In the genomic region with DNA sequence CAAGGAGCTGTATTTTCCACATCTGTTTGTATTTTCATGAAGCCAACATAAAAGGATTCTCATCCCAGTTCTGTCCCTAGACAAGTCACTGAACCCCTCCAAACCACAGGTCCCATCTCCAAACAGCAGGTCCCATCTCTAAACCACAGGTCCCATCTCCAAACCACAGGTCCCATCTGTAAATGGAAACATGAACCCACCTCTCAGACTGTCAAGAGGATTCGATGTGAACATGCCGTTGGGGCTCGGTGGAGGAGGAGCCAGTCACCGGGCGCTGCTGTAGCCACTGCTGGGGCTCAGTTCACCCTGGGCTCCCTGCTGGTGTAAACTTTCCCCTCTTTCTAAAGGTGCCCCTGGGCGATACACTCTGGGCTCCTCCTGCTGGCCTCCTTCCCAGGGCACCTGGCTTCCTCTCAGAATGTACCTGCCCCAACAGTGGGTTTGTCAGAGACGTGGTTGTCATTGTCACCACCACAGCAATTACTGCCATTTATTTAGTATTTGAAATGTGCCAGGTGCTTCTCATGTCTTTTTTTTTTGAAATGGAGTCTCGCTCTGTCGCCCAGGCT, we compare ENCODE assay signal across 1 cellular context.
TF ChIP-seq lines count a peak whose summit lies in the region.

No MANE protein-coding gene starts in this region.

TF ChIP-seq in HepG2, 621 proteins besides CTCF, POLR2A, EP300 and RAD21:
- TF ChIP-seq, protein P1, sequence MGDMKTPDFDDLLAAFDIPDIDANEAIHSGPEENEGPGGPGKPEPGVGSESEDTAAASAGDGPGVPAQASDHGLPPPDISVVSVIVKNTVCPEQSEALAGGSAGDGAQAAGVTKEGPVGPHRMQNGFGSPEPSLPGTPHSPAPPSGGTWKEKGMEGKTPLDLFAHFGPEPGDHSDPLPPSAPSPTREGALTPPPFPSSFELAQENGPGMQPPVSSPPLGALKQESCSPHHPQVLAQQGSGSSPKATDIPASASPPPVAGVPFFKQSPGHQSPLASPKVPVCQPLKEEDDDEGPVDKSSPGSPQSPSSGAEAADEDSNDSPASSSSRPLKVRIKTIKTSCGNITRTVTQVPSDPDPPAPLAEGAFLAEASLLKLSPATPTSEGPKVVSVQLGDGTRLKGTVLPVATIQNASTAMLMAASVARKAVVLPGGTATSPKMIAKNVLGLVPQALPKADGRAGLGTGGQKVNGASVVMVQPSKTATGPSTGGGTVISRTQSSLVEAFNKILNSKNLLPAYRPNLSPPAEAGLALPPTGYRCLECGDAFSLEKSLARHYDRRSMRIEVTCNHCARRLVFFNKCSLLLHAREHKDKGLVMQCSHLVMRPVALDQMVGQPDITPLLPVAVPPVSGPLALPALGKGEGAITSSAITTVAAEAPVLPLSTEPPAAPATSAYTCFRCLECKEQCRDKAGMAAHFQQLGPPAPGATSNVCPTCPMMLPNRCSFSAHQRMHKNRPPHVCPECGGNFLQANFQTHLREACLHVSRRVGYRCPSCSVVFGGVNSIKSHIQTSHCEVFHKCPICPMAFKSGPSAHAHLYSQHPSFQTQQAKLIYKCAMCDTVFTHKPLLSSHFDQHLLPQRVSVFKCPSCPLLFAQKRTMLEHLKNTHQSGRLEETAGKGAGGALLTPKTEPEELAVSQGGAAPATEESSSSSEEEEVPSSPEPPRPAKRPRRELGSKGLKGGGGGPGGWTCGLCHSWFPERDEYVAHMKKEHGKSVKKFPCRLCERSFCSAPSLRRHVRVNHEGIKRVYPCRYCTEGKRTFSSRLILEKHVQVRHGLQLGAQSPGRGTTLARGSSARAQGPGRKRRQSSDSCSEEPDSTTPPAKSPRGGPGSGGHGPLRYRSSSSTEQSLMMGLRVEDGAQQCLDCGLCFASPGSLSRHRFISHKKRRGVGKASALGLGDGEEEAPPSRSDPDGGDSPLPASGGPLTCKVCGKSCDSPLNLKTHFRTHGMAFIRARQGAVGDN (CRISPR knock-in tag; IDR thresholded peaks at IDR 0.05), result no peak
- TF ChIP-seq MIER2 (CRISPR knock-in tag; IDR thresholded peaks at IDR 0.05) (no peak), ZNF30 (CRISPR knock-in tag; IDR thresholded peaks at IDR 0.05) (no peak), CHD2 (IDR thresholded peaks at IDR 0.05; ENCODE audit: low read depth, low read length) (no peak), TOE1 (CRISPR knock-in tag; IDR thresholded peaks at IDR 0.05) (no peak), ATF1 (CRISPR knock-in tag; IDR thresholded peaks at IDR 0.05) (no peak), ZFYVE20 (CRISPR knock-in tag; IDR thresholded peaks at IDR 0.05; ENCODE audit: borderline replicate concordance, low read depth) (no peak), STAG1 (CRISPR knock-in tag; IDR thresholded peaks at IDR 0.05) (no peak), SNAPC4 (CRISPR knock-in tag; IDR thresholded peaks at IDR 0.05) (no peak), RFX1 (IDR thresholded peaks at IDR 0.05) (no peak), MEIS2 (CRISPR knock-in tag; IDR thresholded peaks at IDR 0.05) (no peak), ZNF557 (CRISPR knock-in tag; IDR thresholded peaks at IDR 0.05) (no peak), ZNF441 (CRISPR knock-in tag; IDR thresholded peaks at IDR 0.05; ENCODE audit: borderline replicate concordance) (no peak), TP53 (CRISPR knock-in tag; conservative IDR thresholded peaks at IDR 0.05) (no peak)
- TF ChIP-seq, protein P2, sequence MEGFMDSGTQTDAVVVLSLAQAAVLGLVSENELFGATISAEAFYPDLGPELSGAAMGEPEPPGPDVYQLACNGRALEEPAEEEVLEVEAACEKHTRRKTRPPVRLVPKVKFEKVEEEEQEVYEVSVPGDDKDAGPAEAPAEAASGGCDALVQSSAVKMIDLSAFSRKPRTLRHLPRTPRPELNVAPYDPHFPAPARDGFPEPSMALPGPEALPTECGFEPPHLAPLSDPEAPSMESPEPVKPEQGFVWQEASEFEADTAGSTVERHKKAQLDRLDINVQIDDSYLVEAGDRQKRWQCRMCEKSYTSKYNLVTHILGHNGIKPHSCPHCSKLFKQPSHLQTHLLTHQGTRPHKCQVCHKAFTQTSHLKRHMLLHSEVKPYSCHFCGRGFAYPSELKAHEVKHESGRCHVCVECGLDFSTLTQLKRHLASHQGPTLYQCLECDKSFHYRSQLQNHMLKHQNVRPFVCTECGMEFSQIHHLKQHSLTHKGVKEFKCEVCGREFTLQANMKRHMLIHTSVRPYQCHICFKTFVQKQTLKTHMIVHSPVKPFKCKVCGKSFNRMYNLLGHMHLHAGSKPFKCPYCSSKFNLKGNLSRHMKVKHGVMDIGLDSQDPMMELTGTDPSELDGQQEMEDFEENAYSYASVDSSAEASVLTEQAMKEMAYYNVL (CRISPR knock-in tag; IDR thresholded peaks at IDR 0.05; ENCODE audit: borderline replicate concordance), result no peak
- TF ChIP-seq, protein P3, sequence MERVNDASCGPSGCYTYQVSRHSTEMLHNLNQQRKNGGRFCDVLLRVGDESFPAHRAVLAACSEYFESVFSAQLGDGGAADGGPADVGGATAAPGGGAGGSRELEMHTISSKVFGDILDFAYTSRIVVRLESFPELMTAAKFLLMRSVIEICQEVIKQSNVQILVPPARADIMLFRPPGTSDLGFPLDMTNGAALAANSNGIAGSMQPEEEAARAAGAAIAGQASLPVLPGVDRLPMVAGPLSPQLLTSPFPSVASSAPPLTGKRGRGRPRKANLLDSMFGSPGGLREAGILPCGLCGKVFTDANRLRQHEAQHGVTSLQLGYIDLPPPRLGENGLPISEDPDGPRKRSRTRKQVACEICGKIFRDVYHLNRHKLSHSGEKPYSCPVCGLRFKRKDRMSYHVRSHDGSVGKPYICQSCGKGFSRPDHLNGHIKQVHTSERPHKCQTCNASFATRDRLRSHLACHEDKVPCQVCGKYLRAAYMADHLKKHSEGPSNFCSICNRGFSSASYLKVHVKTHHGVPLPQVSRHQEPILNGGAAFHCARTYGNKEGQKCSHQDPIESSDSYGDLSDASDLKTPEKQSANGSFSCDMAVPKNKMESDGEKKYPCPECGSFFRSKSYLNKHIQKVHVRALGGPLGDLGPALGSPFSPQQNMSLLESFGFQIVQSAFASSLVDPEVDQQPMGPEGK (CRISPR knock-in tag; IDR thresholded peaks at IDR 0.05), result no peak
